8 cellular contexts compared by ENCODE assay signal in the genomic region with DNA sequence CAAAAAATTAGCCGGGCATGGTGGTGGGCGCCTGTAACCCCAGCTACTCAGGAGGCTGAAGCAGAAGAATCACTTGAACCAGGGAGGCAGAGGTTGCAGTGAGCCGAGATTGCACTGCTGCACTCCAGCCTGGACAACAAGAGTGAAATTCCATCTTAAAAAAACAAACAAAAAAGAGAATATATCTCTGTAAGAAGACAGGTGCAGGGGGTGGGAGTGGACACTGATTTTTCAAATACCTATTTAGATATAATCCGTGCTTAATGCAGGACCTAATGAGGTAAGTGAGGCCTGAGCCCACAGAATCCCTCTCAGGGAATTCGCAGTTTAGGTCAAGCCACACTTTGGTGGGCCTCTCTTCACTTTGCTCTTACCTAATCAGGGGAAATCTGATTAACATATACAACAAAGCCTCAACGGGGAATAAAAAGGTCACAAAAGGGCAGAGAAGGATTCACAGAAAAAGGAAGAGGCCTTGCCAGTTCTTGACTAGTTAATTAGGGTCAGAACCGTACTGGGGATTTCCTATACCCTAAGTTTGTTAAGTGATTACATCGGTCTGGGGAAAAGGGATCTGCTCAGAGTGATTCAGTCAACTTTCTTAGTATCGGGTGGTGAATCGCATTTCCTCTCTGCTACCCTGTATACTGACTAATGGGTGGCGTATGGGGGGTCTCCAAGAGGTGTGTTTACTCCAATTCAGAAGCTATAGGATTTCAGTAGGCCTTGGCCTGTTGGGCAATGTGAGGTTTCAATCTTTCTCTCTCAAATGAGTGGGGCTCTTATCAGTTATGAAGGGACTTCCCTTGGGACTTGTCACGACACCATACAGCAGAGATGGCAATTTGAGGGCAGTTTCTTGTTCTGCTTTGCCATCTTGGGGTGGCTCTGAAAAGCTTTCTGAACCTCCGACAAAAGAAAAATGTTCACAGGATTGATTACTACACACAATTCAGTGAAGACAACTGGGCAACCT. TPM values are rescaled to one million over a fixed set of nuclear protein-coding genes. Genes with fewer than 3 reads are reported as not detected.
DNase-seq lines count a peak whose midpoint lies in the region; ATAC-seq and TF ChIP-seq lines count a peak whose summit lies in the region.

No MANE protein-coding gene starts in this region.

- POLR2A ChIA-PET in Panc1 (lab: Charles Lee): no interaction called here

- TF ChIP-seq POLR2A in body of pancreas (IDR thresholded peaks at IDR 0.05): no peak

- peak overlapping the region; percentile 83 for H3K4me3 Mint-ChIP-seq in activated T-helper 17 cell treated with anti-CD3 and anti-CD28 coated beads, Interleukin-2, amount 50 U/mL, for 72 hours

- H3K4me1 ChIP-seq in Panc1 (ENCODE audit: control insufficient read depth, insufficient read depth, low read length): peaks cover 8% of the 10 kb centered on the region
- peaks cover 29% of the 10 kb centered on the region for H3K4me1 ChIP-seq in body of pancreas

- peak; percentile 43 for ATAC-seq in GM18517 (IDR thresholded peaks at IDR 0.05; ENCODE audit: unreplicated experiment)
- ATAC-seq in HG03039 (IDR thresholded peaks at IDR 0.05; ENCODE audit: unreplicated experiment): peak; percentile 33
- ATAC-seq in Panc1: 0 out of 2 replicates have a peak, but pooled peaks have one; percentile 18
- ATAC-seq in activated T-helper 17 cell treated with anti-CD3 and anti-CD28 coated beads, Interleukin-2, amount 50 U/mL, for 72 hours (replicated peaks): peak; percentile 85
- ATAC-seq in body of pancreas: no peak

- no peaks in the 10 kb centered on the region for H3K27me3 Mint-ChIP-seq in activated T-helper 17 cell treated with anti-CD3 and anti-CD28 coated beads, Interleukin-2, amount 50 U/mL, for 72 hours

- H3K9me3 ChIP-seq in Panc1 (ENCODE audit: control insufficient read depth, insufficient read depth, low read depth, low read length) (no peaks in the 10 kb centered on the region), body of pancreas (no peaks in the 10 kb centered on the region)

- no TSS peak for BruUV-seq in Panc1 (replicated peaks; lab: Mats Ljungman, UMichigan)

- DNase-seq in Panc1 (ENCODE audit: low read depth, low spot score) (no peak), iPS-NIHi7 (ENCODE audit: extremely low spot score) (peak; percentile 21), NCI-H1436 treated with DMSO at 0.1 percent for 48 hours (lab: John Stamatoyannopoulos, UW) (no peak), body of pancreas (no peak)
- DNase-seq in stimulated activated CD4-positive, alpha-beta T cell treated with anti-CD3 and anti-CD28 coated beads, TNF-alpha, amount 100 ng/mL, for 48 hours (ENCODE audit: low read depth in 3 of 3): peak; percentile 52 to 56 (median 54)

- H3K4me3 ChIP-seq in Panc1 (ENCODE audit: low read depth in 2 of 2, low read length in 2 of 2) (peak overlapping the region; percentile 75 to 92), body of pancreas (no peak overlapping the region)

- no peaks in the 10 kb centered on the region for H3K27me3 ChIP-seq in Panc1 (ENCODE audit: control insufficient read depth, insufficient read depth, low read length)
- no peaks in the 10 kb centered on the region for H3K27me3 ChIP-seq in body of pancreas

- H3K27ac ChIP-seq in Panc1 (ENCODE audit: low read length) (peak overlapping the region; percentile 99), body of pancreas (peak overlapping the region in 1 of 4 donors; percentile 100)

- peaks cover 37% of the 10 kb centered on the region for H3K36me3 Mint-ChIP-seq in activated T-helper 17 cell treated with anti-CD3 and anti-CD28 coated beads, Interleukin-2, amount 50 U/mL, for 72 hours (ENCODE audit: low read depth)

- WGBS in body of pancreas, 2 donors: 70 to 82% methylated on average over 13 of the region's 13 CpGs

- in situ Hi-C loops in Panc1 (cut with HindIII; ENCODE audit: low pct_unique_long_range_greater_than_20kb, low sequenced_read_pairs): no loop called here

- peaks cover 12% of the 10 kb centered on the region for H3K4me1 Mint-ChIP-seq in activated T-helper 17 cell treated with anti-CD3 and anti-CD28 coated beads, Interleukin-2, amount 50 U/mL, for 72 hours

- TF ChIP-seq CTCF in Panc1 (IDR thresholded peaks at IDR 0.05) (no peak), body of pancreas (IDR thresholded peaks at IDR 0.05) (no peak)

- intact Hi-C loops in Panc1 (cut with micrococcal nuclease; ENCODE audit: unreplicated experiment) (loop anchor here (10.0 kb wide), 1 partner anchor 89 kb away; no protein-coding TSS in a partner anchor), body of pancreas (cut with DNase I) (no loop called here)

- CTCF ChIA-PET in Panc1 (lab: Charles Lee): interaction anchor here (0.6 kb wide), 1 partner anchor 46 kb away, joined by 4 read pairs; no protein-coding TSS in a partner anchor

- H3K36me3 ChIP-seq in Panc1 (ENCODE audit: control insufficient read depth, insufficient read depth, low read length) (peaks cover 15% of the 10 kb centered on the region), body of pancreas (replicated peaks in 1 of 2; ENCODE audit: insufficient read depth in 1 of 2, low read depth in 2 of 2) (no peaks in the 10 kb centered on the region)

- peak overlapping the region; percentile 93 for H3K27ac Mint-ChIP-seq in activated T-helper 17 cell treated with anti-CD3 and anti-CD28 coated beads, Interleukin-2, amount 50 U/mL, for 72 hours

- H3K9me3 Mint-ChIP-seq in activated T-helper 17 cell treated with anti-CD3 and anti-CD28 coated beads, Interleukin-2, amount 50 U/mL, for 72 hours: no peaks in the 10 kb centered on the region

RNA-seq across cellular contexts. Expression of gene NFAT5, which starts 1.9 kb away (rescaled TPM):
- total RNA-seq in Panc1 (2021; ENCODE audit: unreplicated experiment) (57.0 TPM), body of pancreas (10 to 100 TPM; 38.1 to 38.9 TPM)
- polyA plus RNA-seq in Panc1 (2012; ENCODE audit: insufficient read length): 6.0 TPM
- 10 to 100 TPM; 33.0 to 76.0 TPM for total RNA-seq in activated T-helper 17 cell treated with anti-CD3 and anti-CD28 coated beads, Interleukin-2, amount 50 U/mL, for 72 hours

Comparison
In these comparisons a context has a peak if more than half of its experiments do, and no peak if none do; other contexts are left out.
1. DNase-seq: peak in iPS-NIHi7 (single experiment) and stimulated activated CD4-positive, alpha-beta T cell treated with anti-CD3 and anti-CD28 coated beads, TNF-alpha, amount 100 ng/mL, for 48 hours (3 of 3); none in Panc1 (single experiment), NCI-H1436 treated with DMSO at 0.1 percent for 48 hours (single experiment) and body of pancreas (0 of 4).
2. H3K4me3 ChIP-seq: peak in Panc1 (2 of 2); none in body of pancreas (0 of 2).